In the genomic region with DNA sequence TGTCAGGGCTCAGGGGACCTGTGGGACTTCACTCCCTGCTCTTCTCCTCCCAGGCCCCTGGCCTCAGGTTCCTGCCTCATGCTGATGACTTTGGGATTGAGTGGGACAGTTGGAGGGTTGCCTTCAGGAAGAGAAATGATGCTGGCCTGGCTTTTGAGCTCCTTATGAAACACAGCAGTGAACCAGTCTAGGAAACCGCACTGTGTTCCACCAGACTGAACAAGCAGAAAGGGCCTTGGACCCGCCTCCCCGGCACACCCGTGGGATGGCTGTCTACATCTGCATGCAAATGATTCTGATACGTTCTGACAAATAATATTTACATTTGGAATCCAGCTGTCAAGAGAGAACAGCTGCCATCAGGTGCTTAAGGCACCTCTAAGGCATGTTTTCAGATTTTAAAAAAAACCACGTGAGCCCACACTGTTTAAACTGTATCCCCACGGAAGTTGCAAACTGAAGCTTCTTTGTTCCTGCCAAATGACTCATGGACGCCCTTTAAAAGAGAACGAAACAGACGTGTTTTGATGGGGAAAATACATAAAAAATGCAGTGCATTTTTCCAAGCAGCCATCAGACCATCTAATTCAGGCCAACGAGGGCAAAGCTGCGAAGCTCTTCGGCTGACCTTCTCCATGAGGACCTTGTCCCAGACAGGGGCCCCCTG, we compare ENCODE assay signal across 8 cellular contexts. TPM values are rescaled to one million over a fixed set of nuclear protein-coding genes. Genes with fewer than 3 reads are reported as not detected.
DNase-seq lines count a peak whose midpoint lies in the region; ATAC-seq and TF ChIP-seq lines count a peak whose summit lies in the region.

No MANE protein-coding gene starts in this region.

- DNase-seq in NCI-H345 treated with DMSO at 0.1 percent for 48 hours (lab: John Stamatoyannopoulos, UW; ENCODE audit: unreplicated experiment) (peak; percentile 98), GM10248 (ENCODE audit: extremely low spot score) (no peak), glutamatergic neuron (no peak)
- DNase-seq in stimulated activated effector memory CD8-positive, alpha-beta T cell treated with anti-CD3 and anti-CD28 coated beads, Interleukin-12 subunit alpha, Interleukin-12 subunit beta, amount 100 ng/mL, for 72 hours (ENCODE audit: low spot score in 2 of 2), result no peak

- ATAC-seq in GM21786 (IDR thresholded peaks at IDR 0.05; ENCODE audit: unreplicated experiment) (peak; percentile 62), HG02623 (IDR thresholded peaks at IDR 0.05; ENCODE audit: unreplicated experiment) (no peak)
- no peak for ATAC-seq in stimulated activated effector memory CD8-positive, alpha-beta T cell treated with anti-CD3 and anti-CD28 coated beads, Interleukin-12 subunit alpha, Interleukin-12 subunit beta, amount 100 ng/mL, for 72 hours

- H3K27me3 ChIP-seq in endocrine pancreas (ENCODE audit: control insufficient read depth, insufficient read depth, low read length), result no peaks in the 10 kb centered on the region
- H3K27me3 ChIP-seq in muscle layer of colon (ENCODE audit: control insufficient read depth in 1 of 2, insufficient read depth in 2 of 2, low read length in 2 of 2), result no peaks in the 10 kb centered on the region

- H3K36me3 ChIP-seq in endocrine pancreas (ENCODE audit: control insufficient read depth, insufficient read depth, low read length) (no peaks in the 10 kb centered on the region), muscle layer of colon (ENCODE audit: insufficient read depth, low read length) (no peaks in the 10 kb centered on the region)

- no peaks in the 10 kb centered on the region for H3K4me1 ChIP-seq in endocrine pancreas (ENCODE audit: control insufficient read depth, insufficient read depth, low read length)
- peaks cover 10% of the 10 kb centered on the region for H3K4me1 ChIP-seq in muscle layer of colon (ENCODE audit: insufficient read depth, low read length)

- no peaks in the 10 kb centered on the region for H3K9me3 Mint-ChIP-seq in stimulated activated effector memory CD8-positive, alpha-beta T cell treated with anti-CD3 and anti-CD28 coated beads, Interleukin-12 subunit alpha, Interleukin-12 subunit beta, amount 100 ng/mL, for 72 hours
- H3K9me3 Mint-ChIP-seq in glutamatergic neuron (ENCODE audit: unreplicated experiment), result no peaks in the 10 kb centered on the region

- peak overlapping the region; percentile 22 for H3K27ac ChIP-seq in muscle layer of colon (ENCODE audit: low read depth, low read length)

- no peaks in the 10 kb centered on the region for H3K36me3 Mint-ChIP-seq in stimulated activated effector memory CD8-positive, alpha-beta T cell treated with anti-CD3 and anti-CD28 coated beads, Interleukin-12 subunit alpha, Interleukin-12 subunit beta, amount 100 ng/mL, for 72 hours
- peaks cover 7% of the 10 kb centered on the region for H3K36me3 Mint-ChIP-seq in glutamatergic neuron (ENCODE audit: unreplicated experiment)

- peaks cover 8% of the 10 kb centered on the region for H3K27me3 Mint-ChIP-seq in glutamatergic neuron (ENCODE audit: unreplicated experiment)

- no peaks in the 10 kb centered on the region for H3K9me3 ChIP-seq in endocrine pancreas (ENCODE audit: control insufficient read depth, low read length)
- H3K9me3 ChIP-seq in muscle layer of colon (ENCODE audit: low read length), result no peaks in the 10 kb centered on the region

- no peaks in the 10 kb centered on the region for H3K4me1 Mint-ChIP-seq in stimulated activated effector memory CD8-positive, alpha-beta T cell treated with anti-CD3 and anti-CD28 coated beads, Interleukin-12 subunit alpha, Interleukin-12 subunit beta, amount 100 ng/mL, for 72 hours
- H3K4me1 Mint-ChIP-seq in glutamatergic neuron (ENCODE audit: low read depth, unreplicated experiment), result peaks cover 7% of the 10 kb centered on the region

- H3K9ac ChIP-seq in endocrine pancreas (ENCODE audit: control insufficient read depth, insufficient read depth, low read length) (no peak overlapping the region), muscle layer of colon (ENCODE audit: low read length) (no peak overlapping the region)

- POLR2A ChIA-PET in GM10248 (lab: Yijun Ruan, JAX), result no interaction called here

- TF ChIP-seq CTCF in GM10248 (IDR thresholded peaks at IDR 0.05; ENCODE audit: control extremely low read depth, extremely low read depth, low read depth, missing control alignments) (no peak), glutamatergic neuron (IDR thresholded peaks at IDR 0.05; ENCODE audit: partially characterized antibody, unreplicated experiment) (no peak)

- no peak overlapping the region for H3K4me3 Mint-ChIP-seq in stimulated activated effector memory CD8-positive, alpha-beta T cell treated with anti-CD3 and anti-CD28 coated beads, Interleukin-12 subunit alpha, Interleukin-12 subunit beta, amount 100 ng/mL, for 72 hours
- H3K4me3 Mint-ChIP-seq in glutamatergic neuron (ENCODE audit: unreplicated experiment), result no peak overlapping the region

- CTCF ChIA-PET in GM10248 (lab: Yijun Ruan, JAX), result interaction anchor here (1.5 kb wide), 1 partner anchor 10 kb away, joined by 6 read pairs; no protein-coding TSS in a partner anchor

- peak overlapping the region; percentile 1 for H3K4me3 ChIP-seq in endocrine pancreas (ENCODE audit: control insufficient read depth, insufficient read depth, low read length)
- H3K4me3 ChIP-seq in muscle layer of colon (ENCODE audit: low read depth in 1 of 2, low read length in 2 of 2), result no peak overlapping the region

- H3K27ac Mint-ChIP-seq in stimulated activated effector memory CD8-positive, alpha-beta T cell treated with anti-CD3 and anti-CD28 coated beads, Interleukin-12 subunit alpha, Interleukin-12 subunit beta, amount 100 ng/mL, for 72 hours, result no peak overlapping the region
- H3K27ac Mint-ChIP-seq in glutamatergic neuron (ENCODE audit: unreplicated experiment), result no peak overlapping the region

RNA-seq across cellular contexts. Expression of a gene that starts 27.6 kb away (rescaled TPM):
- 49.6 TPM for total RNA-seq in glutamatergic neuron (ENCODE audit: unreplicated experiment)
